In genomic region chr6:10633216-10633615, GRCh38 we compare ENCODE assay signal across 9 cellular contexts.
A peak's percentile ranks its signal among the peaks of the same experiment; 100 is the strongest.
DNase-seq lines count a peak whose midpoint lies in the region; ATAC-seq and TF ChIP-seq lines count a peak whose summit lies in the region.
"Had no signal": no experiment of that assay in that cellular context is flagged by ENCODE, and none has a peak within 500 bp of the region (broad histone marks: within the 10 kb centered on the region; RNA-seq: fewer than 3 reads in every experiment).

No MANE protein-coding gene starts in this region.

- peaks cover 10% of the 10 kb centered on the region for H3K27me3 Mint-ChIP-seq in progenitor cell of endocrine pancreas

- ATAC-seq in GM19023 (IDR thresholded peaks at IDR 0.05; ENCODE audit: unreplicated experiment) = peak; percentile 82
- peak; percentile 84 for ATAC-seq in HG03097 (IDR thresholded peaks at IDR 0.05; ENCODE audit: low FRiP score, unreplicated experiment)
- ATAC-seq in sciatic nerve = no peak

- H3K36me3 ChIP-seq in Peyer's patch = no peaks in the 10 kb centered on the region
- H3K36me3 ChIP-seq: cardiac muscle cell had no signal

- TF ChIP-seq POLR2A in Peyer's patch (IDR thresholded peaks at IDR 0.05) = no peak

- TF ChIP-seq CTCF in progenitor cell of endocrine pancreas (IDR thresholded peaks at IDR 0.05; ENCODE audit: unreplicated experiment) (no peak), Peyer's patch (IDR thresholded peaks at IDR 0.05) (no peak)

- no peaks in the 10 kb centered on the region for H3K4me1 Mint-ChIP-seq in progenitor cell of endocrine pancreas (ENCODE audit: low read depth)

- H3K27ac ChIP-seq in Peyer's patch = no peak overlapping the region
- H3K27ac ChIP-seq: cardiac muscle cell had no signal

- no peaks in the 10 kb centered on the region for H3K27me3 ChIP-seq in Peyer's patch
- H3K27me3 ChIP-seq: cardiac muscle cell had no signal

- H3K4me3 ChIP-seq in Peyer's patch = no peak overlapping the region
- H3K4me3 ChIP-seq: cardiac muscle cell had no signal

- intact Hi-C loops in sciatic nerve (cut with DNase I) = no loop called here

- H3K4me1 ChIP-seq in Peyer's patch = no peaks in the 10 kb centered on the region

- no peak overlapping the region for H3K4me3 Mint-ChIP-seq in progenitor cell of endocrine pancreas (ENCODE audit: low read depth)

- H3K36me3 Mint-ChIP-seq in progenitor cell of endocrine pancreas (ENCODE audit: insufficient read depth) = no peaks in the 10 kb centered on the region

- H3K9me3 ChIP-seq in Peyer's patch = no peaks in the 10 kb centered on the region

- DNase-seq in AG08395 (ENCODE audit: low spot score) = peak; percentile 9
- DNase-seq in SIG-M5 (lab: John Stamatoyannopoulos, UW) = peak; percentile 83
- peak; percentile 90 for DNase-seq in iris pigment epithelial cell (ENCODE audit: low read depth)
- no peak for DNase-seq in progenitor cell of endocrine pancreas (ENCODE audit: low spot score, unreplicated experiment)
- DNase-seq in sciatic nerve (ENCODE audit: low spot score) = no peak
- DNase-seq in Peyer's patch = no peak

- H3K27ac Mint-ChIP-seq in progenitor cell of endocrine pancreas = no peak overlapping the region

- H3K9me3 Mint-ChIP-seq in progenitor cell of endocrine pancreas (ENCODE audit: low read depth) = no peaks in the 10 kb centered on the region

Comparison
In these comparisons a context has a peak if more than half of its experiments do, and no peak if none do; other contexts are left out.
1. DNase-seq: peak in AG08395 (single experiment), SIG-M5 (single experiment) and iris pigment epithelial cell (single experiment); none in progenitor cell of endocrine pancreas (single experiment), sciatic nerve (single experiment) and Peyer's patch (0 of 3).